Comparison of ENCODE assay signal across 11 cellular contexts in the genomic region with DNA sequence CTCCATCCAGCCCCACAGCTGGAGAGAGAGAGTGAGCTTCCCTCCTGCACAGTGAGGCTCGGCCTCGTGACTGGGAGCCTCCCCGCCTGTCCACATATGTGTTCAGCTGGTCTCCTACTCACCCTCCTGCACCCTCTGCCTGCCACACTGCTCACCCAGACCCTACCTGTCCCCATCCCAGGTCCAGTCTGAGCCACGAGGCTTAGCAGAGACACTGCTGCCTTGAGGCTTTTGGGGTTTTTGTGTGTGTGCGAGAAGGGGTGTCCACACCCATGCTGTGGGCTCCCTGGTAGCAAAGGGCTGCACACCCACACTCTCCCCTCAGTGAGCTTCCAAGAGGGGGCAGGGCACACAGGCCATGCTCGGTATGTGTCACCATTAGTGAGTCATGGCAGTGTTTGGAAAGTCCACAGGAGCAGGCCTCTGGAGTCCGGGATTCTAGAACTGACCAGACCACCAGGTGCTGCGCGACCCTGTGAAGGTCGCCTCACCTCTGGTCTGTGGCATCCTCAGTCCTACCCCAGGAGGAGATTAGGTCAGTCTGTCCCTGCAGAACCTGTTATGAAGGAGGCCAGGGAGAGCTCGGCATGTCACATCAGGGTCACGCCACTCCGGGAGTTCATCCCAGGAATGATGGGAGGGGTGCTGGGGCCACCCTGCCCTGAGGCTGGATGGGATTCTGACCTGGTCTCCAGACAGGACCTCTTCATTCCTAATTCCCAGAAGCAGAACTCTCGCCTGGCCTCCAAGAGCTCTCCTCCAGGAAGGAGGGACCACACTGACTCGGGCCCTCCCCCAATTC. TPM values are rescaled to one million over a fixed set of nuclear protein-coding genes. Genes with fewer than 3 reads are reported as not detected.
DNase-seq lines count a peak whose midpoint lies in the region; ATAC-seq, FAIRE-seq and TF ChIP-seq lines count a peak whose summit lies in the region.
"Had no signal": no experiment of that assay in that cellular context is flagged by ENCODE, and none has a peak within 500 bp of the region (broad histone marks: within the 10 kb centered on the region; RNA-seq: fewer than 3 reads in every experiment).

No MANE protein-coding gene starts in this region.

- H3K27ac ChIP-seq in heart left ventricle (peak overlapping the region in 3 of 12 donors; percentile 29 to 47 (median 37)), body of pancreas (no peak overlapping the region), left lung (no peak overlapping the region)
- H3K27ac ChIP-seq: epithelial cell of prostate had no signal

- H3K4me1 ChIP-seq in heart left ventricle (peaks cover 3 to 77% (median 37%) of the 10 kb centered on the region in 12 donors), body of pancreas (no peaks in the 10 kb centered on the region), left lung (peaks cover 16 to 42% of the 10 kb centered on the region in 2 donors)

- no peak for TF ChIP-seq POLR2A in heart left ventricle (IDR thresholded peaks at IDR 0.05)
- no peak for TF ChIP-seq POLR2A in body of pancreas (IDR thresholded peaks at IDR 0.05)

- TF ChIP-seq CTCF in heart left ventricle (IDR thresholded peaks at IDR 0.05) (no peak), body of pancreas (IDR thresholded peaks at IDR 0.05) (no peak), left lung (IDR thresholded peaks at IDR 0.05) (no peak)

- H3K9me3 ChIP-seq in heart left ventricle (no peaks in the 10 kb centered on the region), body of pancreas (no peaks in the 10 kb centered on the region), left lung (no peaks in the 10 kb centered on the region)

- FAIRE-seq in urothelium cell line (lab: Jason Lieb, UNC): no peak
- FAIRE-seq: TTC549 had no signal

- intact Hi-C loops in heart left ventricle (cut with DNase I) (no loop called here), cardiac septum (cut with DNase I) (no loop called here), body of pancreas (cut with DNase I) (no loop called here), left lung (cut with DNase I) (no loop called here)

- DNase-seq in heart left ventricle (peak in 1 of 5 donors; percentile 52), cardiac septum (ENCODE audit: low spot score) (no peak), body of pancreas (peak in 1 of 4 donors; percentile 20), left lung (no peak), urothelium cell line (ENCODE audit: low spot score) (peak; percentile 39), NCI-H446 (lab: John Stamatoyannopoulos, UW) (no peak), NCI-H774 (lab: John Stamatoyannopoulos, UW) (no peak)
- DNase-seq in activated CD4-positive, CD25-positive, alpha-beta regulatory T cell treated with anti-CD3 and anti-CD28 coated beads, Interleukin-2, amount 50 U/mL, for 72 hours: no peak
- DNase-seq: naive thymus-derived CD4-positive, alpha-beta T cell had no signal

- H3K36me3 ChIP-seq in heart left ventricle (no peaks in the 10 kb centered on the region), body of pancreas (replicated peaks in 1 of 2; ENCODE audit: insufficient read depth in 1 of 2, low read depth in 2 of 2) (no peaks in the 10 kb centered on the region), left lung (no peaks in the 10 kb centered on the region)

- H3K27me3 ChIP-seq in heart left ventricle (no peaks in the 10 kb centered on the region), body of pancreas (no peaks in the 10 kb centered on the region), left lung (no peaks in the 10 kb centered on the region)

- H3K4me3 ChIP-seq in heart left ventricle (no peak overlapping the region), body of pancreas (no peak overlapping the region), left lung (no peak overlapping the region)

- WGBS in heart left ventricle, 4 donors: 89 to 94% (median 92%) methylated on average over 10 to 15 of the region's 15 CpGs
- 79 to 84% methylated on average over 10 to 13 of the region's 15 CpGs for WGBS in body of pancreas, 2 donors

- peak in 3 of 4 donors; percentile 50 to 62 (median 50) for ATAC-seq in heart left ventricle
- peak; percentile 27 for ATAC-seq in body of pancreas
- ATAC-seq in left lung: peak; percentile 48
- ATAC-seq: naive thymus-derived CD4-positive, alpha-beta T cell had no signal

RNA-seq across cellular contexts. Expression of a gene that starts 39.9 kb away (rescaled TPM):
- total RNA-seq in heart left ventricle (10 to 100 TPM; 16.3 to 32.0 (median 19.9) TPM), cardiac septum (42.4 TPM), body of pancreas (10 to 100 TPM; 23.3 to 44.5 TPM), left lung (10 to 100 TPM; 43.3 to 46.3 TPM)
- 10 to 100 TPM in 1 of 2 donors, 1 to 10 TPM in 1; 9.1 to 21.2 TPM for polyA plus RNA-seq in heart left ventricle
